ENCODE assay signal across 1 cellular context in the genomic region with DNA sequence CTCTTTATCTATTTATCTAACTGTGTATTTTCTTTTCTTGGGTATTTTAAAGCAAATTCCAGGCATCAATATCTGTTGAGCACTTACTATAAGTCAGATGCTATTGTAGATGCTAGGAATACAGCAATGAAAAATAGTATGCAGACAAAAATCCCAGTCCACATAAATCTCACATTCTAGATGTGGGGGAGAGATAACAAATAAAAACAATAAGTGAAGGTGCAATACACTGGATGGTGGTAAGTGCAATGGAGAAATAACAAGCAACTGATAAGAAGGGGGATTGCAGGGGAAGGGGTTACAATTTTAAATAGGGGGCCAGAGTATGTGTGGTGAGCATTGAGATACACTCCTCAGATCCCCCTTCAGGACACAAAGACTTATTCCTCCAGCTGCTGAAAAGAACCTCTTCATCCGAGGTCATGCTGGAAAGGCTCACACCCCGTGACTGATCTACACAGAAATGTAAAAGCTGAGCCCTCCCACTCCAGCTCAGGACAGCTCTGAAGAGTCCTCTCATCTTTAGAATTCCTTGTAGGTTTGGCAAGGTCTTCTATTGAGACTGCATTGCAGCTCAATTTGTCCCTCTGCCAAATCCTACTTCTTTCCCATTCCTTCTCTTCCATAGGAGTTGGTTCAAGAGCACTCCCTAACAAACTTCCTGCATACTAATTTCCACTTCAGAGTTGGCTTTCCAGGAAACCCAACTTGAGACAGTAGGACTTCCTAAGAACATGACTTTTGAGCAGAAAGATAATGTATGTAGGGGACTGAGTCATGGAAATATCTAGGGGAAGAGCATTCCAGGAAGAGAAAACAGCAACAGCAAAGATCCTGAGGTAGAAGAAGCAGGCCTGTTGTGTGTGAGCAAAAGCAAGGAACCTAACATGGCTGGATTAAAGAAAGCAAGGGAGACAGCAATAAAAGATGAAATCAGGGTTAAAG.
TF ChIP-seq lines count a peak whose summit lies in the region.

No MANE protein-coding gene starts in this region.

TF ChIP-seq in K562, 482 proteins besides CTCF, POLR2A, EP300 and RAD21 (continued from another document and continues in another):
- TF ChIP-seq ZKSCAN3 (CRISPR knock-in tag; IDR thresholded peaks at IDR 0.05) (no peak), PURB (CRISPR knock-in tag; IDR thresholded peaks at IDR 0.05; ENCODE audit: low read depth) (no peak), BACH1 (tag; IDR thresholded peaks at IDR 0.05) (no peak; the same call in 1 of the 2 replicates), NRF1 (conservative IDR thresholded peaks at IDR 0.05 in 1 of 2, IDR thresholded peaks at IDR 0.05 in 1 of 2) (no peak), ZNF165 (CRISPR knock-in tag; IDR thresholded peaks at IDR 0.05; ENCODE audit: borderline replicate concordance) (no peak), BRCA1 (IDR thresholded peaks at IDR 0.05) (no peak), BRCA1 (CRISPR knock-in tag; IDR thresholded peaks at IDR 0.05) (no peak), SMARCA4 (IDR thresholded peaks at IDR 0.05) (peak; percentile 57), RBM15 (IDR thresholded peaks at IDR 0.05; ENCODE audit: insufficient read depth, low read length) (no peak), HDAC1 (IDR thresholded peaks at IDR 0.05) (peak; percentile 31 to 70; a peak in 2 of 4 replicates), CHCHD3 (CRISPR knock-in tag; IDR thresholded peaks at IDR 0.05) (no peak), ZNF175 (CRISPR knock-in tag; IDR thresholded peaks at IDR 0.05; ENCODE audit: low read depth) (no peak), GATAD2A (IDR thresholded peaks at IDR 0.05) (0 out of 2 replicates have a peak, but pooled peaks have one; percentile 61), SPI1 (IDR thresholded peaks at IDR 0.05; ENCODE audit: borderline replicate concordance, low read depth, low read length) (no peak), POLR2AphosphoS5 (IDR thresholded peaks at IDR 0.05; ENCODE audit: control insufficient read depth, insufficient read depth, low read depth, low read length) (no peak), SRSF3 (IDR thresholded peaks at IDR 0.05; ENCODE audit: insufficient read depth, low read length) (no peak), KAT7 (CRISPR knock-in tag; IDR thresholded peaks at IDR 0.05; ENCODE audit: borderline replicate concordance) (no peak), CREM (IDR thresholded peaks at IDR 0.05; ENCODE audit: low read depth) (no peak), ZNF518B (CRISPR knock-in tag; IDR thresholded peaks at IDR 0.05) (no peak), ZNF76 (CRISPR knock-in tag; IDR thresholded peaks at IDR 0.05; ENCODE audit: borderline replicate concordance) (no peak), ZNF407 (IDR thresholded peaks at IDR 0.05; ENCODE audit: low read depth) (no peak), HMBOX1 (IDR thresholded peaks at IDR 0.05) (no peak), CREBBP (IDR thresholded peaks at IDR 0.05; ENCODE audit: low read depth, low read length) (no peak), CCAR2 (IDR thresholded peaks at IDR 0.05; ENCODE audit: low read depth, low read length) (no peak), ATF4 (CRISPR knock-in tag; IDR thresholded peaks at IDR 0.05) (no peak), HIVEP1 (CRISPR knock-in tag; IDR thresholded peaks at IDR 0.05) (no peak), HSF4 (CRISPR knock-in tag; IDR thresholded peaks at IDR 0.05; ENCODE audit: borderline replicate concordance) (no peak), ELF4 (CRISPR knock-in tag; IDR thresholded peaks at IDR 0.05) (no peak), DMBX1 (CRISPR knock-in tag; IDR thresholded peaks at IDR 0.05; ENCODE audit: borderline replicate concordance) (peak; percentile 46; the same call in 1 of the 2 replicates), SNRNP70 (optimal IDR thresholded peaks at IDR 0.05; ENCODE audit: low read depth, low read length) (no peak), CBX8 (IDR thresholded peaks at IDR 0.05; ENCODE audit: borderline replicate concordance, extremely low read depth, low read depth, low read length, poor library complexity, severe bottlenecking) (no peak), ZNF830 (CRISPR knock-in tag; IDR thresholded peaks at IDR 0.05) (no peak), PRMT5 (CRISPR knock-in tag; IDR thresholded peaks at IDR 0.05) (no peak), NR1H2 (CRISPR knock-in tag; IDR thresholded peaks at IDR 0.05) (no peak), RBM17 (IDR thresholded peaks at IDR 0.05; ENCODE audit: borderline replicate concordance, low read depth, low read length) (no peak)
- TF ChIP-seq, protein P1, sequence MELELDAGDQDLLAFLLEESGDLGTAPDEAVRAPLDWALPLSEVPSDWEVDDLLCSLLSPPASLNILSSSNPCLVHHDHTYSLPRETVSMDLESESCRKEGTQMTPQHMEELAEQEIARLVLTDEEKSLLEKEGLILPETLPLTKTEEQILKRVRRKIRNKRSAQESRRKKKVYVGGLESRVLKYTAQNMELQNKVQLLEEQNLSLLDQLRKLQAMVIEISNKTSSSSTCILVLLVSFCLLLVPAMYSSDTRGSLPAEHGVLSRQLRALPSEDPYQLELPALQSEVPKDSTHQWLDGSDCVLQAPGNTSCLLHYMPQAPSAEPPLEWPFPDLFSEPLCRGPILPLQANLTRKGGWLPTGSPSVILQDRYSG (tag; conservative IDR thresholded peaks at IDR 0.05; ENCODE audit: low read depth) = no peak
- TF ChIP-seq, protein P2, sequence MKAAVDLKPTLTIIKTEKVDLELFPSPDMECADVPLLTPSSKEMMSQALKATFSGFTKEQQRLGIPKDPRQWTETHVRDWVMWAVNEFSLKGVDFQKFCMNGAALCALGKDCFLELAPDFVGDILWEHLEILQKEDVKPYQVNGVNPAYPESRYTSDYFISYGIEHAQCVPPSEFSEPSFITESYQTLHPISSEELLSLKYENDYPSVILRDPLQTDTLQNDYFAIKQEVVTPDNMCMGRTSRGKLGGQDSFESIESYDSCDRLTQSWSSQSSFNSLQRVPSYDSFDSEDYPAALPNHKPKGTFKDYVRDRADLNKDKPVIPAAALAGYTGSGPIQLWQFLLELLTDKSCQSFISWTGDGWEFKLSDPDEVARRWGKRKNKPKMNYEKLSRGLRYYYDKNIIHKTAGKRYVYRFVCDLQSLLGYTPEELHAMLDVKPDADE (conservative IDR thresholded peaks at IDR 0.05; ENCODE audit: control insufficient read depth, low read depth, low read length) = no peak
- TF ChIP-seq, protein P3, sequence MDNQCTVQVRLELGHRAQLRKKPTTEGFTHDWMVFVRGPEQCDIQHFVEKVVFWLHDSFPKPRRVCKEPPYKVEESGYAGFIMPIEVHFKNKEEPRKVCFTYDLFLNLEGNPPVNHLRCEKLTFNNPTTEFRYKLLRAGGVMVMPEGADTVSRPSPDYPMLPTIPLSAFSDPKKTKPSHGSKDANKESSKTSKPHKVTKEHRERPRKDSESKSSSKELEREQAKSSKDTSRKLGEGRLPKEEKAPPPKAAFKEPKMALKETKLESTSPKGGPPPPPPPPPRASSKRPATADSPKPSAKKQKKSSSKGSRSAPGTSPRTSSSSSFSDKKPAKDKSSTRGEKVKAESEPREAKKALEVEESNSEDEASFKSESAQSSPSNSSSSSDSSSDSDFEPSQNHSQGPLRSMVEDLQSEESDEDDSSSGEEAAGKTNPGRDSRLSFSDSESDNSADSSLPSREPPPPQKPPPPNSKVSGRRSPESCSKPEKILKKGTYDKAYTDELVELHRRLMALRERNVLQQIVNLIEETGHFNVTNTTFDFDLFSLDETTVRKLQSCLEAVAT (IDR thresholded peaks at IDR 0.05) = no peak
- TF ChIP-seq, protein P4, sequence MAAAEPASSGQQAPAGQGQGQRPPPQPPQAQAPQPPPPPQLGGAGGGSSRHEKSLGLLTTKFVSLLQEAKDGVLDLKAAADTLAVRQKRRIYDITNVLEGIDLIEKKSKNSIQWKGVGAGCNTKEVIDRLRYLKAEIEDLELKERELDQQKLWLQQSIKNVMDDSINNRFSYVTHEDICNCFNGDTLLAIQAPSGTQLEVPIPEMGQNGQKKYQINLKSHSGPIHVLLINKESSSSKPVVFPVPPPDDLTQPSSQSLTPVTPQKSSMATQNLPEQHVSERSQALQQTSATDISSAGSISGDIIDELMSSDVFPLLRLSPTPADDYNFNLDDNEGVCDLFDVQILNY (CRISPR knock-in tag; IDR thresholded peaks at IDR 0.05) = no peak
